12 cellular contexts compared by ENCODE assay signal in the genomic region with DNA sequence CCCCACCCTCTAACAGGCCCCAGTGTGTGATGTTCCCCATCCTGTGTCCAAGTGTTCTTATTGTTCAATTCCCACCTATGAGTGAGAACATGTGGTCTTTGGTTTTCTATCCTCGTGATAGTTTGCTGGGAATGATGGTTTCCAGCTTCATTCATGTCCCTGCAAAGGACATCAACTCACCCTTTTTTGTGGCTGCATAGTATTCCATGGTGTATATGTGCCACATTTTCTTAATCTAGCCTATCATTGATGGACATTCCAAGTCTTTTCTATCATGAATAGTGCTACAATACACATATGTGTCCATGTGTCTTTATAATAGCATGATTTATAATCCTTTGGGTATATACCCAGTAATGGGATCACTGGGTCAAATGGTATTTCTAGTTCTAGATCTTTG. TPM values are rescaled to one million over a fixed set of nuclear protein-coding genes. Genes with fewer than 3 reads are reported as not detected.
"Had no signal": no experiment of that assay in that cellular context is flagged by ENCODE, and none has a peak within 500 bp of the region (broad histone marks: within the 10 kb centered on the region; RNA-seq: fewer than 3 reads in every experiment).

No MANE protein-coding gene starts in this region.

RNA-seq across cellular contexts. Expression of a gene that starts 15.5 kb away (rescaled TPM):
- total RNA-seq: OCI-LY7, PC-3, PC-9, Peyer's patch, Right ventricle myocardium inferior, Right ventricle myocardium superior, RPMI7951, SJCRH30, SJSA1, SK-MEL-5, T-cell had no signal
- polyA plus RNA-seq: SK-N-SH had no signal

RNA-seq across cellular contexts. Expression of a gene that starts 47.3 kb away (rescaled TPM):
- total RNA-seq: OCI-LY7, PC-3, PC-9, Peyer's patch, Right ventricle myocardium inferior, Right ventricle myocardium superior, RPMI7951, SJCRH30, SJSA1, SK-MEL-5 had no signal
- polyA plus RNA-seq: SK-N-SH had no signal

RNA-seq across cellular contexts. Expression of a gene that starts 55.9 kb away (rescaled TPM):
- total RNA-seq: OCI-LY7, PC-3, PC-9, Peyer's patch, Right ventricle myocardium inferior, Right ventricle myocardium superior, RPMI7951, SJCRH30, SJSA1, SK-MEL-5, T-cell had no signal
- polyA plus RNA-seq: SK-N-SH had no signal
